14 cellular contexts compared by ENCODE assay signal in the genomic region with DNA sequence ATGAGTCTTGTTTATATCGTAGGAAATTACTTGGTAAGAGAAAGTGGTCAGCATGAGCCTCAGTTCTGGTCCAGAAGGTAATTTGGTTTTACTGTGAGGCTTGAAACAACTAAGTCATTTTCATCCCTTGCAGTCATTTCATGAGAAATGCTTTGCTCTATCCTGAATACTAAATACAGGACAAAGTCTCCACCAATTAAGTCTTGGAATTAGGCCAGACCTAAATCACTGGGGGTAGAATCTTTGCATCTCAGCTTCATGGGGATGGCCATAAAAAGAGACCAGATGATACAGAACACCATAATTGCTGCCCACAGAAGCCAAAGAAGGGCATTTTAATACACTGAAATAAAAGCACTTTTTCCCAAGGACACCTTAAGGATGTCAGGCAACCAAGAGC.
"Had no signal": no experiment of that assay in that cellular context is flagged by ENCODE, and none has a peak within 500 bp of the region (broad histone marks: within the 10 kb centered on the region; RNA-seq: fewer than 3 reads in every experiment).

No MANE protein-coding gene starts in this region.

- H3K27ac Mint-ChIP-seq: activated naive CD4-positive, alpha-beta T cell treated with anti-CD3 and anti-CD28 coated beads, Interleukin-2, amount 50 U/mL, for 24 hours; activated T-cell treated with anti-CD3 and anti-CD28 coated beads, Interleukin-2, amount 50 U/mL, for 72 hours; effector memory CD8-positive, alpha-beta T cell; memory B cell; neural progenitor cell had no signal

- H3K27ac ChIP-seq: neural progenitor cell, prostate gland, right atrium auricular region, thyroid gland had no signal

- H3K4me1 ChIP-seq: neural progenitor cell, prostate gland, right atrium auricular region, thyroid gland had no signal

- H3K4me2 ChIP-seq: neural progenitor cell had no signal

- DNase-seq: activated CD4-positive, alpha-beta T cell treated with anti-CD3 and anti-CD28 coated beads, Interleukin-2, amount 50 U/mL, for 4 hours; activated effector memory CD4-positive, alpha-beta T cell treated with anti-CD3 and anti-CD28 coated beads, Interleukin-2, amount 50 U/mL, for 16 hours; activated T-cell treated with anti-CD3 and anti-CD28 coated beads, Interleukin-2, amount 50 U/mL, for 72 hours; amniotic stem cell; effector memory CD8-positive, alpha-beta T cell; naive B cell; stimulated activated CD4-positive, alpha-beta T cell treated with anti-CD3 and anti-CD28 coated beads, Interleukin-2, amount 100 ng/mL, for 24 hours; stimulated activated naive CD4-positive, alpha-beta T cell treated with Interleukin-2 at 50 U/mL for 16 hours; thyroid gland had no signal

- H3K27me3 Mint-ChIP-seq: activated naive CD4-positive, alpha-beta T cell treated with anti-CD3 and anti-CD28 coated beads, Interleukin-2, amount 50 U/mL, for 24 hours had no signal

- H3K4me1 Mint-ChIP-seq: activated naive CD4-positive, alpha-beta T cell treated with anti-CD3 and anti-CD28 coated beads, Interleukin-2, amount 50 U/mL, for 24 hours; naive B cell; neural progenitor cell had no signal

- H2AFZ ChIP-seq: neural progenitor cell had no signal

- H3K9me3 Mint-ChIP-seq: activated naive CD4-positive, alpha-beta T cell treated with anti-CD3 and anti-CD28 coated beads, Interleukin-2, amount 50 U/mL, for 24 hours; effector memory CD8-positive, alpha-beta T cell; neural progenitor cell had no signal

- H3K4me3 ChIP-seq: neural progenitor cell, prostate gland, right atrium auricular region, thyroid gland had no signal

- ATAC-seq: activated T-cell treated with anti-CD3 and anti-CD28 coated beads, Interleukin-2, amount 50 U/mL, for 72 hours; effector memory CD8-positive, alpha-beta T cell had no signal

- H3K9me3 ChIP-seq: prostate gland, right atrium auricular region, thyroid gland had no signal

- H3K9ac ChIP-seq: neural progenitor cell had no signal

- H3K4me3 Mint-ChIP-seq: activated naive CD4-positive, alpha-beta T cell treated with anti-CD3 and anti-CD28 coated beads, Interleukin-2, amount 50 U/mL, for 24 hours; activated T-cell treated with anti-CD3 and anti-CD28 coated beads, Interleukin-2, amount 50 U/mL, for 72 hours; effector memory CD8-positive, alpha-beta T cell; memory B cell; naive B cell; neural progenitor cell had no signal

- H3K36me3 ChIP-seq: neural progenitor cell, prostate gland, right atrium auricular region, thyroid gland had no signal

- H3K27me3 ChIP-seq: neural progenitor cell, right atrium auricular region, thyroid gland had no signal

- H3K36me3 Mint-ChIP-seq: memory B cell, naive B cell, neural progenitor cell had no signal
